ENCODE assay signal across 18 cellular contexts in genomic region chr14:58765843-58766242, GRCh38.
"Had no signal": no experiment of that assay in that cellular context is flagged by ENCODE, and none has a peak within 500 bp of the region (broad histone marks: within the 10 kb centered on the region; RNA-seq: fewer than 3 reads in every experiment).

No MANE protein-coding gene starts in this region.

- H3K4me1 ChIP-seq: foreskin keratinocyte, stomach had no signal

- DNase-seq: activated CD4-positive, alpha-beta memory T cell treated with anti-CD3 and anti-CD28 coated beads for 36 hours; activated T-cell treated with anti-CD3 and anti-CD28 coated beads for 4 hours; central memory CD4-positive, alpha-beta T cell; foreskin keratinocyte; mammary epithelial cell; mucosa of descending colon; naive thymus-derived CD4-positive, alpha-beta T cell; occipital lobe; posterior cingulate gyrus; stimulated activated CD4-positive, alpha-beta T cell treated with anti-CD3 and anti-CD28 coated beads, Interleukin-15, amount 100 ng/mL, for 24 hours; stimulated activated CD4-positive, alpha-beta T cell treated with anti-CD3 and anti-CD28 coated beads, Interleukin-2, amount 100 ng/mL, for 48 hours; stomach; SW 1271; T-helper 2 cell; trophoblast cell had no signal

- H3K27me3 Mint-ChIP-seq: activated CD4-positive, alpha-beta memory T cell treated with anti-CD3 and anti-CD28 coated beads for 36 hours; activated naive CD8-positive, alpha-beta T cell; naive thymus-derived CD4-positive, alpha-beta T cell had no signal

- H3K9me3 Mint-ChIP-seq: activated CD4-positive, alpha-beta memory T cell treated with anti-CD3 and anti-CD28 coated beads for 36 hours; naive thymus-derived CD4-positive, alpha-beta T cell had no signal

- H3K4me3 Mint-ChIP-seq: activated CD4-positive, alpha-beta memory T cell treated with anti-CD3 and anti-CD28 coated beads for 36 hours; activated naive CD8-positive, alpha-beta T cell; naive thymus-derived CD4-positive, alpha-beta T cell had no signal

- H3K36me3 Mint-ChIP-seq: activated CD4-positive, alpha-beta memory T cell treated with anti-CD3 and anti-CD28 coated beads for 36 hours; activated naive CD8-positive, alpha-beta T cell; naive thymus-derived CD4-positive, alpha-beta T cell had no signal

- H3K27ac ChIP-seq: foreskin keratinocyte had no signal

- H3K9me3 ChIP-seq: mucosa of descending colon, stomach had no signal

- H3K4me3 ChIP-seq: dorsolateral prefrontal cortex, mucosa of descending colon, stomach had no signal

- ATAC-seq: foreskin keratinocyte; left lobe of liver; mucosa of descending colon; naive thymus-derived CD4-positive, alpha-beta T cell had no signal

- H3K27me3 ChIP-seq: dorsolateral prefrontal cortex, foreskin keratinocyte, stomach had no signal

- H3K27ac Mint-ChIP-seq: activated CD4-positive, alpha-beta memory T cell treated with anti-CD3 and anti-CD28 coated beads for 36 hours; activated naive CD8-positive, alpha-beta T cell; naive thymus-derived CD4-positive, alpha-beta T cell had no signal

- H3K36me3 ChIP-seq: stomach had no signal
